Comparison of ENCODE assay signal across 1 cellular context in genomic region chr2:174787485-174788205, GRCh38.
TF ChIP-seq lines count a peak whose summit lies in the region.

No MANE protein-coding gene starts in this region.

TF ChIP-seq in H1, 55 proteins besides CTCF, POLR2A, EP300 and RAD21 (continued from another document):
- TF ChIP-seq RNF2 (IDR thresholded peaks at IDR 0.05; ENCODE audit: borderline replicate concordance, low read depth, low read length, missing control alignments, poor library complexity, severe bottlenecking) (no peak), TEAD4 (IDR thresholded peaks at IDR 0.05; ENCODE audit: low read depth, low read length) (peak; percentile 68)
